In genomic region chr10:94402204-94403033, GRCh38 we compare ENCODE assay signal across 1 cellular context.
TF ChIP-seq lines count a peak whose summit lies in the region.

Gene TBC1D12 (plus strand): TSS chr10:94402541. CDS start chr10:94402614, 73 bp downstream.

TF ChIP-seq in WTC11, 78 proteins besides CTCF, POLR2A, EP300 and RAD21 (continued from another document):
- no peak for TF ChIP-seq ATF2 (CRISPR knock-in tag; IDR thresholded peaks at IDR 0.05; ENCODE audit: borderline replicate concordance, low read depth)
- 0 out of 2 replicates have a peak, but pooled peaks have one; percentile 16 for TF ChIP-seq JUN (CRISPR knock-in tag; IDR thresholded peaks at IDR 0.05)
- peak; percentile 68; the same call in 1 of the 2 replicates for TF ChIP-seq SP1 (CRISPR knock-in tag; conservative IDR thresholded peaks at IDR 0.05)
- TF ChIP-seq HMGXB4 (CRISPR knock-in tag; IDR thresholded peaks at IDR 0.05) = 0 out of 2 replicates have a peak, but pooled peaks have one; percentile 32
- no peak for TF ChIP-seq ZNF423 (CRISPR knock-in tag; IDR thresholded peaks at IDR 0.05)
- no peak for TF ChIP-seq GTF2I (CRISPR knock-in tag; conservative IDR thresholded peaks at IDR 0.05)
- TF ChIP-seq ZNF317 (CRISPR knock-in tag; IDR thresholded peaks at IDR 0.05; ENCODE audit: borderline replicate concordance, low read depth) = no peak
- TF ChIP-seq IRF1 (CRISPR knock-in tag; IDR thresholded peaks at IDR 0.05) = peak; percentile 38; the same call in 1 of the 2 replicates
